Comparison of ENCODE assay signal across 1 cellular context in the genomic region with DNA sequence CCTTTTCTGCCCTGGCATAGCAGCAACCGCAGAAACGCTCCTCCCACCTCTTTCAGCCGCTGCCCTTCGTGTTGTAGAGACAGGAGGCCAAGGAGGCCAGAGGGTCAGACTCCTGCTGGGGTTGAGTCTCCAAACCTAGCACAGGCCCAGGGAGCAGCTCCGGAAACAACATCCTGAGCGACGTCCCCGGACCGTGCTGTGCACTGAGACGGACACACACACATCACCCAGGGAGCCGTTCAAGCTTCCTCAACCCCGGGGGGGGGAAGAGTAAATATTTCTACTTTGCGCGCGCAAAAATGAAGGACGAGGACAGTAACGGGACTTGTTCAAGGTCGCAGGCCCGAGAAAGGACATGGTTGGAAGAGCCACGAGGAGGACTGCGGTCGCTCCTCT.
TF ChIP-seq lines count a peak whose summit lies in the region.

No MANE protein-coding gene starts in this region.

TF ChIP-seq in SK-N-SH treated with all-trans-retinoic acid at 6 μM for 48 hours, 23 proteins besides CTCF, POLR2A, EP300 and RAD21 (continued from another document):
- TF ChIP-seq, protein P1, sequence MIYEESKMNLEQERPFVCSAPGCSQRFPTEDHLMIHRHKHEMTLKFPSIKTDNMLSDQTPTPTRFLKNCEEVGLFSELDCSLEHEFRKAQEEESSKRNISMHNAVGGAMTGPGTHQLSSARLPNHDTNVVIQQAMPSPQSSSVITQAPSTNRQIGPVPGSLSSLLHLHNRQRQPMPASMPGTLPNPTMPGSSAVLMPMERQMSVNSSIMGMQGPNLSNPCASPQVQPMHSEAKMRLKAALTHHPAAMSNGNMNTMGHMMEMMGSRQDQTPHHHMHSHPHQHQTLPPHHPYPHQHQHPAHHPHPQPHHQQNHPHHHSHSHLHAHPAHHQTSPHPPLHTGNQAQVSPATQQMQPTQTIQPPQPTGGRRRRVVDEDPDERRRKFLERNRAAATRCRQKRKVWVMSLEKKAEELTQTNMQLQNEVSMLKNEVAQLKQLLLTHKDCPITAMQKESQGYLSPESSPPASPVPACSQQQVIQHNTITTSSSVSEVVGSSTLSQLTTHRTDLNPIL (CRISPR knock-in tag; IDR thresholded peaks at IDR 0.05; ENCODE audit: low read depth): no peak
- no peak for TF ChIP-seq ZFP3 (CRISPR knock-in tag; IDR thresholded peaks at IDR 0.05)
